18 cellular contexts compared by ENCODE assay signal in genomic region chr14:61332658-61333029, GRCh38. TPM values are rescaled to one million over a fixed set of nuclear protein-coding genes. Genes with fewer than 3 reads are reported as not detected.
A peak's percentile ranks its signal among the peaks of the same experiment; 100 is the strongest.
DNase-seq lines count a peak whose midpoint lies in the region; ATAC-seq lines count a peak whose summit lies in the region.
"Had no signal": no experiment of that assay in that cellular context is flagged by ENCODE, and none has a peak within 500 bp of the region (broad histone marks: within the 10 kb centered on the region; RNA-seq: fewer than 3 reads in every experiment).

No MANE protein-coding gene starts in this region.

- no peaks in the 10 kb centered on the region for H3K9me3 Mint-ChIP-seq in activated naive CD4-positive, alpha-beta T cell treated with anti-CD3 and anti-CD28 coated beads for 36 hours
- H3K9me3 Mint-ChIP-seq in T-helper 2 cell treated with Interferon-gamma antibody and Interleukin-4, amounts not matched to agents 5 μg/mL and 100 μg/mL, for 36 hours: no peaks in the 10 kb centered on the region
- H3K9me3 Mint-ChIP-seq in effector memory CD8-positive, alpha-beta T cell: no peaks in the 10 kb centered on the region

- CTCF ChIA-PET in activated naive CD4-positive, alpha-beta T cell treated with anti-CD3 and anti-CD28 coated beads for 36 hours (lab: Charles Lee): interaction anchor here (0.7 to 2.4 kb wide), 5 partner anchors 9 to 56 kb away, joined by 3 to 14 read pairs (median 8); no protein-coding TSS in a partner anchor

- H3K36me3 Mint-ChIP-seq in activated naive CD4-positive, alpha-beta T cell treated with anti-CD3 and anti-CD28 coated beads for 36 hours (ENCODE audit: low read depth): peaks cover 37% of the 10 kb centered on the region
- peaks cover 36% of the 10 kb centered on the region for H3K36me3 Mint-ChIP-seq in T-helper 2 cell treated with Interferon-gamma antibody and Interleukin-4, amounts not matched to agents 5 μg/mL and 100 μg/mL, for 36 hours (ENCODE audit: low read depth)
- peaks cover 68% of the 10 kb centered on the region for H3K36me3 Mint-ChIP-seq in effector memory CD8-positive, alpha-beta T cell (ENCODE audit: insufficient read depth)

- ATAC-seq in effector memory CD8-positive, alpha-beta T cell (replicated peaks): peak; percentile 7
- ATAC-seq: gastrocnemius medialis, left colon, Right ventricle myocardium inferior had no signal

- H3K4me3 Mint-ChIP-seq in activated naive CD4-positive, alpha-beta T cell treated with anti-CD3 and anti-CD28 coated beads for 36 hours: peak overlapping the region; percentile 72
- peak overlapping the region; percentile 79 for H3K4me3 Mint-ChIP-seq in T-helper 2 cell treated with Interferon-gamma antibody and Interleukin-4, amounts not matched to agents 5 μg/mL and 100 μg/mL, for 36 hours
- H3K4me3 Mint-ChIP-seq in effector memory CD8-positive, alpha-beta T cell: peak overlapping the region; percentile 81

- H3K27ac Mint-ChIP-seq in activated naive CD4-positive, alpha-beta T cell treated with anti-CD3 and anti-CD28 coated beads for 36 hours: peak overlapping the region; percentile 95
- H3K27ac Mint-ChIP-seq in T-helper 2 cell treated with Interferon-gamma antibody and Interleukin-4, amounts not matched to agents 5 μg/mL and 100 μg/mL, for 36 hours: peak overlapping the region; percentile 95
- peak overlapping the region; percentile 94 to 95 for H3K27ac Mint-ChIP-seq in effector memory CD8-positive, alpha-beta T cell

- H3K4me1 Mint-ChIP-seq in activated naive CD4-positive, alpha-beta T cell treated with anti-CD3 and anti-CD28 coated beads for 36 hours (ENCODE audit: low read depth): peaks cover 83% of the 10 kb centered on the region
- peaks cover 73% of the 10 kb centered on the region for H3K4me1 Mint-ChIP-seq in T-helper 2 cell treated with Interferon-gamma antibody and Interleukin-4, amounts not matched to agents 5 μg/mL and 100 μg/mL, for 36 hours (ENCODE audit: low read depth)
- H3K4me1 Mint-ChIP-seq in effector memory CD8-positive, alpha-beta T cell (ENCODE audit: low read depth in 2 of 2): peaks cover 64 to 78% of the 10 kb centered on the region in 2 donors

- H3K9me3 ChIP-seq in thymus (ENCODE audit: control insufficient read depth): no peaks in the 10 kb centered on the region
- H3K9me3 ChIP-seq: Caco-2, gastrocnemius medialis had no signal

- peaks cover 7% of the 10 kb centered on the region for H3K4me1 ChIP-seq in thymus (ENCODE audit: control insufficient read depth, insufficient read depth, low read length)
- H3K4me1 ChIP-seq: Caco-2 had no signal

- no peaks in the 10 kb centered on the region for H3K27me3 ChIP-seq in thymus (ENCODE audit: control insufficient read depth, insufficient read depth)
- H3K27me3 ChIP-seq: gastrocnemius medialis had no signal

- intact Hi-C loops in activated naive CD4-positive, alpha-beta T cell treated with anti-CD3 and anti-CD28 coated beads for 36 hours (cut with micrococcal nuclease): loop anchor here (1.0 kb wide), 2 partner anchors 9 to 10 kb away; no protein-coding TSS in a partner anchor

- peak overlapping the region; percentile 6 for H3K27ac ChIP-seq in thymus (ENCODE audit: low read depth)
- H3K27ac ChIP-seq: coronary artery had no signal

- no peak overlapping the region for H3K4me3 ChIP-seq in thymus (ENCODE audit: low read length)
- H3K4me3 ChIP-seq: coronary artery, gastrocnemius medialis had no signal

- WGBS in thymus: 91% methylated on average over 8 of the region's 8 CpGs

- H3K27me3 Mint-ChIP-seq in activated naive CD4-positive, alpha-beta T cell treated with anti-CD3 and anti-CD28 coated beads for 36 hours (ENCODE audit: low read depth): no peaks in the 10 kb centered on the region
- H3K27me3 Mint-ChIP-seq in T-helper 2 cell treated with Interferon-gamma antibody and Interleukin-4, amounts not matched to agents 5 μg/mL and 100 μg/mL, for 36 hours (ENCODE audit: low read depth): no peaks in the 10 kb centered on the region
- no peaks in the 10 kb centered on the region for H3K27me3 Mint-ChIP-seq in effector memory CD8-positive, alpha-beta T cell

- DNase-seq in activated naive CD4-positive, alpha-beta T cell treated with anti-CD3 and anti-CD28 coated beads for 36 hours: no peak
- no peak for DNase-seq in activated naive CD4-positive, alpha-beta T cell treated with anti-CD3 and anti-CD28 coated beads, Interleukin-2, amount 50 U/mL, for 16 hours
- peak; percentile 36 for DNase-seq in T-helper 2 cell treated with Interferon-gamma antibody and Interleukin-4, amounts not matched to agents 5 μg/mL and 100 μg/mL, for 36 hours (ENCODE audit: low spot score)
- no peak for DNase-seq in effector memory CD8-positive, alpha-beta T cell
- DNase-seq in glomerular visceral epithelial cell (ENCODE audit: extremely low spot score): no peak
- DNase-seq in occipital lobe (lab: John Stamatoyannopoulos, UW): no peak
- DNase-seq in NCI-H510A treated with DMSO at 0.1 percent for 48 hours (lab: John Stamatoyannopoulos, UW): no peak
- DNase-seq: activated CD4-positive, CD25-positive, alpha-beta regulatory T cell treated with anti-CD3 and anti-CD28 coated beads, Interleukin-2, amount 50 U/mL, for 72 hours; activated effector memory CD4-positive, alpha-beta T cell treated with Interleukin-2 at 50 U/mL for 16 hours; Caco-2; gastrocnemius medialis; left colon; NCI-H1694 treated with DMSO at 0.1 percent for 48 hours; NCI-H345; nucleus accumbens had no signal

- no peaks in the 10 kb centered on the region for H3K36me3 ChIP-seq in thymus (ENCODE audit: control insufficient read depth, insufficient read depth)
- H3K36me3 ChIP-seq: gastrocnemius medialis had no signal

RNA-seq across cellular contexts. Expression of gene PRKCH, which starts 11.3 kb away (rescaled TPM):
- total RNA-seq in activated naive CD4-positive, alpha-beta T cell treated with anti-CD3 and anti-CD28 coated beads for 36 hours: 100 to 1,000 TPM; 149 to 158 TPM
- polyA plus RNA-seq in thymus: 73.5 TPM
- 21.2 TPM for total RNA-seq in occipital lobe

RNA-seq across cellular contexts. Expression of gene TMEM30B, which starts 51.5 kb away (rescaled TPM):
- total RNA-seq in activated naive CD4-positive, alpha-beta T cell treated with anti-CD3 and anti-CD28 coated beads for 36 hours: 1 to 10 TPM; 2.8 to 3.0 TPM
- 20.0 TPM for polyA plus RNA-seq in thymus
- total RNA-seq in occipital lobe: 0.16 TPM
